1 cellular context compared by ENCODE assay signal in the genomic region with DNA sequence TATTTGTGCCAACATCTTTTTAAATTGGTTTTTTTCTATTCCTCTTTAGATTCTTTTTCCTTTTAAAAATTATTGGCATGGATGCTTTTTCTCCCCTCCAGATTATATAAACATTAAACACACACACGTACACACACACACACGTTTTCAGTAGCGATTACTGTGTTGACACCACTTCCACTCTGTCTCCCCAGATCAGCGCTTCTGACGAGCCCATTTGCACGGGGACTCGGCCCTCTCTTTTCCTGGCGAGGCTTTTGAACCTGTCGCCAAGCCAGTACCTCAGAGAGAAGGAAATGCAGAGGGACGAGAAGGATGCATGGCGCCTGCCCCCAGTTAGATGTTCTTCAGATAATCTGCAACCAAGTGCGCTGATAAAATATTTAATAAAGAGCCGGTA.
TF ChIP-seq lines count a peak whose summit lies in the region.

No MANE protein-coding gene starts in this region.

TF ChIP-seq in SK-N-SH, 30 proteins besides CTCF, POLR2A, EP300 and RAD21 (continued from another document):
- TF ChIP-seq, protein P1, sequence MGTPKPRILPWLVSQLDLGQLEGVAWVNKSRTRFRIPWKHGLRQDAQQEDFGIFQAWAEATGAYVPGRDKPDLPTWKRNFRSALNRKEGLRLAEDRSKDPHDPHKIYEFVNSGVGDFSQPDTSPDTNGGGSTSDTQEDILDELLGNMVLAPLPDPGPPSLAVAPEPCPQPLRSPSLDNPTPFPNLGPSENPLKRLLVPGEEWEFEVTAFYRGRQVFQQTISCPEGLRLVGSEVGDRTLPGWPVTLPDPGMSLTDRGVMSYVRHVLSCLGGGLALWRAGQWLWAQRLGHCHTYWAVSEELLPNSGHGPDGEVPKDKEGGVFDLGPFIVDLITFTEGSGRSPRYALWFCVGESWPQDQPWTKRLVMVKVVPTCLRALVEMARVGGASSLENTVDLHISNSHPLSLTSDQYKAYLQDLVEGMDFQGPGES (IDR thresholded peaks at IDR 0.05; ENCODE audit: low read depth, low read length), result no peak
- no peak for TF ChIP-seq FOSL2 (IDR thresholded peaks at IDR 0.05; ENCODE audit: borderline replicate concordance, low read depth)
- no peak for TF ChIP-seq TEAD4 (IDR thresholded peaks at IDR 0.05; ENCODE audit: borderline replicate concordance, insufficient read depth)
- no peak for TF ChIP-seq RFX5 (IDR thresholded peaks at IDR 0.05; ENCODE audit: low read length)
- TF ChIP-seq, protein P2, sequence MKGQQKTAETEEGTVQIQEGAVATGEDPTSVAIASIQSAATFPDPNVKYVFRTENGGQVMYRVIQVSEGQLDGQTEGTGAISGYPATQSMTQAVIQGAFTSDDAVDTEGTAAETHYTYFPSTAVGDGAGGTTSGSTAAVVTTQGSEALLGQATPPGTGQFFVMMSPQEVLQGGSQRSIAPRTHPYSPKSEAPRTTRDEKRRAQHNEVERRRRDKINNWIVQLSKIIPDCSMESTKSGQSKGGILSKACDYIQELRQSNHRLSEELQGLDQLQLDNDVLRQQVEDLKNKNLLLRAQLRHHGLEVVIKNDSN (IDR thresholded peaks at IDR 0.05; ENCODE audit: borderline replicate concordance, low read depth), result no peak
- TF ChIP-seq MEF2A (IDR thresholded peaks at IDR 0.05; ENCODE audit: borderline replicate concordance, low read depth), result no peak
- no peak for TF ChIP-seq FOXM1 (IDR thresholded peaks at IDR 0.05; ENCODE audit: low read depth)
- no peak for TF ChIP-seq RXRA (IDR thresholded peaks at IDR 0.05; ENCODE audit: borderline replicate concordance, low read depth)
- no peak for TF ChIP-seq TAF1 (IDR thresholded peaks at IDR 0.05; ENCODE audit: borderline replicate concordance, low read depth, low read length)
